21 cellular contexts compared by ENCODE assay signal in the genomic region with DNA sequence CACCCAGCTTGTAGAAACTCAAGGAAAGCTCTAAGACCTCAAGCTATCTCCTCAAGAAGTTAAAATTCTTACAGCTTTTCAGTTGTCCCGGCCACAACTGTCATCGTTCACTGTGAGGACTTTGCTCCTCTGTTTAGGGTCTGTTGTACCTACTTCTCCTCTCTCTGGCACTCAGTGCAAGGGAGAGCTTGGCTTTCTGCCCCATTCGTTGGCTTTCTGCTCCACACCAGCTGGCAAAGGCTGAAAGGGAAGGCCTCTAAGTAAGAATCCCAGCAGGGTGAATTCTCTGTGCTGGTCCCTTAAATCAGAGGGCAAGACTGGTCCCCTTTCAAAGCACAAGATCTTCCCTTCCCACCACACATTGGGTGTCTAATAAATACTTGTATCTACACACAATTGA. TPM values are rescaled to one million over a fixed set of nuclear protein-coding genes. Genes with fewer than 3 reads are reported as not detected.
DNase-seq lines count a peak whose midpoint lies in the region; ATAC-seq and TF ChIP-seq lines count a peak whose summit lies in the region.
"Had no signal": no experiment of that assay in that cellular context is flagged by ENCODE, and none has a peak within 500 bp of the region (broad histone marks: within the 10 kb centered on the region; RNA-seq: fewer than 3 reads in every experiment).

No MANE protein-coding gene starts in this region.

- no peak overlapping the region for H3K4me3 ChIP-seq in esophagus muscularis mucosa
- H3K4me3 ChIP-seq in upper lobe of right lung, result no peak overlapping the region
- H3K4me3 ChIP-seq: BLaER1, PC-9, thoracic aorta had no signal

- CTCF ChIA-PET in GM10248 (lab: Yijun Ruan, JAX), result interaction anchor here (1.5 kb wide), 1 partner anchor 24 kb away, joined by 4 read pairs; no protein-coding TSS in a partner anchor

- no peak for TF ChIP-seq CTCF in esophagus muscularis mucosa (IDR thresholded peaks at IDR 0.05)
- no peak for TF ChIP-seq CTCF in mesothelial cell of epicardium (IDR thresholded peaks at IDR 0.05; ENCODE audit: unreplicated experiment)
- TF ChIP-seq CTCF in upper lobe of right lung (IDR thresholded peaks at IDR 0.05), result no peak
- no peak for TF ChIP-seq CTCF in GM10248 (IDR thresholded peaks at IDR 0.05; ENCODE audit: control extremely low read depth, extremely low read depth, low read depth, missing control alignments)

- intact Hi-C loops in esophagus muscularis mucosa (cut with DNase I), result no loop called here
- intact Hi-C loops in upper lobe of right lung (cut with DNase I), result no loop called here

- 61% methylated on average over 3 of the region's 3 CpGs for WGBS in esophagus muscularis mucosa

- POLR2A ChIA-PET in GM10248 (lab: Yijun Ruan, JAX), result no interaction called here

- H3K36me3 Mint-ChIP-seq in mesothelial cell of epicardium, result no peaks in the 10 kb centered on the region
- no peaks in the 10 kb centered on the region for H3K36me3 Mint-ChIP-seq in activated naive CD8-positive, alpha-beta T cell treated with anti-CD3 and anti-CD28 coated beads for 36 hours

- H3K36me3 ChIP-seq in esophagus muscularis mucosa (no peaks in the 10 kb centered on the region), upper lobe of right lung (no peaks in the 10 kb centered on the region)
- H3K36me3 ChIP-seq: BLaER1, thoracic aorta had no signal

- DNase-seq in DMS79 treated with DMSO at 0.1 percent for 48 hours (lab: John Stamatoyannopoulos, UW) (peak; percentile 38), DMS79 (lab: John Stamatoyannopoulos, UW) (no peak), esophagus muscularis mucosa (ENCODE audit: extremely low spot score) (no peak), mesothelial cell of epicardium (ENCODE audit: low spot score in 2 of 2, unreplicated experiment in 2 of 2) (no peak), upper lobe of right lung (no peak), GM10248 (ENCODE audit: extremely low spot score) (no peak), hepatic stellate cell (ENCODE audit: low spot score) (no peak)
- no peak for DNase-seq in activated naive CD8-positive, alpha-beta T cell treated with anti-CD3 and anti-CD28 coated beads for 36 hours
- DNase-seq: 8988T; activated CD4-positive, alpha-beta T cell treated with anti-CD3 and anti-CD28 coated beads for 48 hours; activated CD8-positive, alpha-beta memory T cell treated with anti-CD3 and anti-CD28 coated beads, Interleukin-2, amount 50 U/mL, for 48 hours; IMR-90; NCI-H2029 treated with DMSO at 0.1 percent for 48 hours; NCI-H524; PC-9; stimulated activated CD4-positive, alpha-beta T cell treated with anti-CD3 and anti-CD28 coated beads, Interleukin-4, amount 100 ng/mL, for 4 hours; stimulated activated CD8-positive, alpha-beta memory T cell treated with anti-CD3 and anti-CD28 coated beads, Interleukin-4, amount 100 ng/mL, for 48 hours had no signal

- no peaks in the 10 kb centered on the region for H3K9me3 Mint-ChIP-seq in mesothelial cell of epicardium
- no peaks in the 10 kb centered on the region for H3K9me3 Mint-ChIP-seq in activated naive CD8-positive, alpha-beta T cell treated with anti-CD3 and anti-CD28 coated beads for 36 hours
- H3K9me3 Mint-ChIP-seq: dendritic cell treated with granulocyte-macrophage colony-stimulating factor and Interleukin-4, amounts not matched to agents 40 ng/mL and 50 ng/mL, for 4 days had no signal

- H3K27ac ChIP-seq in esophagus muscularis mucosa (replicated peaks in 1 of 4), result peak overlapping the region in 3 of 4 donors; percentile 18 to 27 (median 24)
- peak overlapping the region; percentile 33 for H3K27ac ChIP-seq in upper lobe of right lung
- H3K27ac ChIP-seq: BLaER1, PC-9, thoracic aorta had no signal

- H3K9me3 ChIP-seq in esophagus muscularis mucosa (no peaks in the 10 kb centered on the region), upper lobe of right lung (no peaks in the 10 kb centered on the region)
- H3K9me3 ChIP-seq: BLaER1, thoracic aorta had no signal

- no peak for ATAC-seq in upper lobe of right lung

- H3K27ac Mint-ChIP-seq in mesothelial cell of epicardium, result peak overlapping the region; percentile 64
- no peak overlapping the region for H3K27ac Mint-ChIP-seq in activated naive CD8-positive, alpha-beta T cell treated with anti-CD3 and anti-CD28 coated beads for 36 hours
- H3K27ac Mint-ChIP-seq: dendritic cell treated with granulocyte-macrophage colony-stimulating factor and Interleukin-4, amounts not matched to agents 40 ng/mL and 50 ng/mL, for 4 days had no signal

- H3K27me3 Mint-ChIP-seq in mesothelial cell of epicardium (ENCODE audit: low read depth), result peaks cover 7% of the 10 kb centered on the region
- H3K27me3 Mint-ChIP-seq in activated naive CD8-positive, alpha-beta T cell treated with anti-CD3 and anti-CD28 coated beads for 36 hours, result peaks cover 54% of the 10 kb centered on the region

- H3K27me3 ChIP-seq in esophagus muscularis mucosa (peaks cover 0 to 15% (median 0%) of the 10 kb centered on the region in 4 donors), upper lobe of right lung (no peaks in the 10 kb centered on the region)
- H3K27me3 ChIP-seq: BLaER1 had no signal

- no peak for TF ChIP-seq EP300 in esophagus muscularis mucosa (IDR thresholded peaks at IDR 0.05)

- no peak for TF ChIP-seq POLR2A in esophagus muscularis mucosa (IDR thresholded peaks at IDR 0.05; ENCODE audit: low read depth)

- H3K4me1 ChIP-seq in esophagus muscularis mucosa (peaks cover 12 to 52% (median 42%) of the 10 kb centered on the region in 4 donors), upper lobe of right lung (peaks cover 28% of the 10 kb centered on the region)
- H3K4me1 ChIP-seq: BLaER1 had no signal

- no peak overlapping the region for H3K4me3 Mint-ChIP-seq in mesothelial cell of epicardium
- no peak overlapping the region for H3K4me3 Mint-ChIP-seq in activated naive CD8-positive, alpha-beta T cell treated with anti-CD3 and anti-CD28 coated beads for 36 hours
- H3K4me3 Mint-ChIP-seq: dendritic cell treated with granulocyte-macrophage colony-stimulating factor and Interleukin-4, amounts not matched to agents 40 ng/mL and 50 ng/mL, for 4 days had no signal

- peaks cover 42% of the 10 kb centered on the region for H3K4me1 Mint-ChIP-seq in mesothelial cell of epicardium
- no peaks in the 10 kb centered on the region for H3K4me1 Mint-ChIP-seq in activated naive CD8-positive, alpha-beta T cell treated with anti-CD3 and anti-CD28 coated beads for 36 hours

RNA-seq across cellular contexts. Expression of gene ZBTB7C, which starts 17.3 kb away (rescaled TPM):
- total RNA-seq in esophagus muscularis mucosa (10 to 100 TPM in 2 of 4 donors, 1 to 10 TPM in 2; 6.3 to 13.2 (median 9.1) TPM), mesothelial cell of epicardium (7.0 to 9.1 TPM (median 7.4 TPM) in 3 replicates), upper lobe of right lung (17.7 TPM)
- total RNA-seq in activated naive CD8-positive, alpha-beta T cell treated with anti-CD3 and anti-CD28 coated beads for 36 hours, result not detected
- total RNA-seq: IMR-90, mononuclear cell, PC-9 had no signal
